Comparison of ENCODE assay signal across 24 cellular contexts in genomic region chr1:40416709-40417108, GRCh38.
"Had no signal": no experiment of that assay in that cellular context is flagged by ENCODE, and none has a peak within 500 bp of the region (broad histone marks: within the 10 kb centered on the region; RNA-seq: fewer than 3 reads in every experiment).

No MANE protein-coding gene starts in this region.

- H3K4me1 ChIP-seq: SJSA1 had no signal

- ATAC-seq: K562, PC-3, WTC11 had no signal

- H3K9me3 Mint-ChIP-seq: activated naive CD4-positive, alpha-beta T cell treated with anti-CD3 and anti-CD28 coated beads, Interleukin-2, amount 50 U/mL, for 24 hours; brain; central memory CD8-positive, alpha-beta T cell; T-helper 1 cell treated with Interleukin-12 subunit alpha and Interleukin-12 subunit beta and Interleukin-4 antibody, amounts not matched to agents 30 μg/mL and 1 μg/mL, for 36 hours; WTC11 had no signal

- DNase-seq: activated CD4-positive, alpha-beta T cell treated with anti-CD3 and anti-CD28 coated beads for 48 hours; activated CD4-positive, alpha-beta T cell treated with anti-CD3 and anti-CD28 coated beads, Interleukin-2, amount 50 U/mL, for 4 hours; activated CD4-positive, CD25-positive, alpha-beta regulatory T cell treated with anti-CD3 and anti-CD28 coated beads, Interleukin-2, amount 50 U/mL, for 72 hours; activated CD8-positive, alpha-beta memory T cell treated with anti-CD3 and anti-CD28 coated beads for 24 hours; activated effector memory CD4-positive, alpha-beta T cell treated with anti-CD3 and anti-CD28 coated beads, Interleukin-2, amount 50 U/mL, for 16 hours; activated T-cell treated with anti-CD3 and anti-CD28 coated beads for 4 hours; amygdala; Kasumi-1; NCI-H1105 treated with DMSO at 0.1 percent for 48 hours; NCI-H1436 treated with DMSO at 0.1 percent for 48 hours; NCI-H187; NCI-H2081; NCI-H446; NCI-H524; PC-3; SHP77; T-helper 9 cell had no signal

- H3K27ac ChIP-seq: SJSA1 had no signal

- H3K4me1 Mint-ChIP-seq: WTC11 had no signal

- H3K4me3 Mint-ChIP-seq: activated naive CD4-positive, alpha-beta T cell treated with anti-CD3 and anti-CD28 coated beads, Interleukin-2, amount 50 U/mL, for 24 hours; brain; central memory CD8-positive, alpha-beta T cell; T-helper 1 cell treated with Interleukin-12 subunit alpha and Interleukin-12 subunit beta and Interleukin-4 antibody, amounts not matched to agents 30 μg/mL and 1 μg/mL, for 36 hours; WTC11 had no signal

- H3K27ac Mint-ChIP-seq: brain, WTC11 had no signal

- H3K4me3 ChIP-seq: K562, SJSA1 had no signal

- H3K27me3 Mint-ChIP-seq: activated naive CD4-positive, alpha-beta T cell treated with anti-CD3 and anti-CD28 coated beads, Interleukin-2, amount 50 U/mL, for 24 hours; brain; central memory CD8-positive, alpha-beta T cell had no signal

- H3K27me3 ChIP-seq: SJSA1 had no signal
